ENCODE assay signal across 16 cellular contexts in genomic region chr17:75118307-75118706, GRCh38.
"Had no signal": no experiment of that assay in that cellular context is flagged by ENCODE, and none has a peak within 500 bp of the region (broad histone marks: within the 10 kb centered on the region; RNA-seq: fewer than 3 reads in every experiment).

No MANE protein-coding gene starts in this region.

- H3K4me3 ChIP-seq: ascending aorta, dorsolateral prefrontal cortex, esophagus squamous epithelium, hepatocyte had no signal

- H3K27me3 ChIP-seq: ascending aorta, dorsolateral prefrontal cortex, esophagus squamous epithelium, hepatocyte had no signal

- H3K36me3 Mint-ChIP-seq: natural killer cell treated with Interleukin-12 subunit alpha and Interleukin-12 subunit beta and Interleukin-15 and Interleukin-18, amount 100 ng/mL, for 72 hours had no signal

- H3K27me3 Mint-ChIP-seq: activated naive CD8-positive, alpha-beta T cell treated with anti-CD3 and anti-CD28 coated beads, Interleukin-2, amount 50 U/mL, for 24 hours; natural killer cell treated with Interleukin-12 subunit alpha and Interleukin-12 subunit beta and Interleukin-15 and Interleukin-18, amount 100 ng/mL, for 72 hours; type B pancreatic cell had no signal

- H3K27ac ChIP-seq: ascending aorta, hepatocyte had no signal

- H3K27ac Mint-ChIP-seq: activated naive CD4-positive, alpha-beta T cell treated with anti-CD3 and anti-CD28 coated beads for 36 hours; activated naive CD8-positive, alpha-beta T cell treated with anti-CD3 and anti-CD28 coated beads, Interleukin-2, amount 50 U/mL, for 24 hours; activated T-helper 2 cell treated with anti-CD3 and anti-CD28 coated beads, Interferon-gamma antibody, Interleukin-2, Interleukin-4, amounts not matched to agents 10 μg/mL and 5 μg/mL and 100 μg/mL, durations not matched to agents 14 hours and 24 hours and 36 hours; T-helper 1 cell treated with Interleukin-12 subunit alpha and Interleukin-12 subunit beta and Interleukin-4 antibody, amounts not matched to agents 30 μg/mL and 1 μg/mL, for 36 hours; type B pancreatic cell had no signal

- H3K9me3 Mint-ChIP-seq: activated naive CD4-positive, alpha-beta T cell treated with anti-CD3 and anti-CD28 coated beads for 36 hours; activated naive CD8-positive, alpha-beta T cell treated with anti-CD3 and anti-CD28 coated beads, Interleukin-2, amount 50 U/mL, for 24 hours; activated T-helper 2 cell treated with anti-CD3 and anti-CD28 coated beads, Interferon-gamma antibody, Interleukin-2, Interleukin-4, amounts not matched to agents 10 μg/mL and 5 μg/mL and 100 μg/mL, durations not matched to agents 14 hours and 24 hours and 36 hours; natural killer cell treated with Interleukin-12 subunit alpha and Interleukin-12 subunit beta and Interleukin-15 and Interleukin-18, amount 100 ng/mL, for 72 hours; T-helper 1 cell treated with Interleukin-12 subunit alpha and Interleukin-12 subunit beta and Interleukin-4 antibody, amounts not matched to agents 30 μg/mL and 1 μg/mL, for 36 hours; type B pancreatic cell had no signal

- H3K9me3 ChIP-seq: ascending aorta, esophagus squamous epithelium had no signal

- ATAC-seq: activated naive CD8-positive, alpha-beta T cell treated with anti-CD3 and anti-CD28 coated beads, Interleukin-2, amount 50 U/mL, for 24 hours; left lobe of liver; natural killer cell treated with Interleukin-12 subunit alpha and Interleukin-12 subunit beta and Interleukin-15 and Interleukin-18, amount 100 ng/mL, for 72 hours had no signal

- H3K4me3 Mint-ChIP-seq: activated naive CD4-positive, alpha-beta T cell treated with anti-CD3 and anti-CD28 coated beads for 36 hours; activated naive CD8-positive, alpha-beta T cell treated with anti-CD3 and anti-CD28 coated beads, Interleukin-2, amount 50 U/mL, for 24 hours; natural killer cell treated with Interleukin-12 subunit alpha and Interleukin-12 subunit beta and Interleukin-15 and Interleukin-18, amount 100 ng/mL, for 72 hours; T-helper 1 cell treated with Interleukin-12 subunit alpha and Interleukin-12 subunit beta and Interleukin-4 antibody, amounts not matched to agents 30 μg/mL and 1 μg/mL, for 36 hours; type B pancreatic cell had no signal

- DNase-seq: activated CD4-positive, alpha-beta T cell treated with anti-CD3 and anti-CD28 coated beads for 48 hours; activated naive CD4-positive, alpha-beta T cell treated with anti-CD3 and anti-CD28 coated beads for 36 hours; activated naive CD8-positive, alpha-beta T cell treated with anti-CD3 and anti-CD28 coated beads, Interleukin-2, amount 50 U/mL, for 24 hours; dorsolateral prefrontal cortex; esophagus squamous epithelium; occipital lobe; stimulated activated CD4-positive, alpha-beta T cell treated with anti-CD3 and anti-CD28 coated beads, Interleukin-12 subunit alpha, Interleukin-12 subunit beta, amount 100 ng/mL, for 4 hours; stimulated activated CD4-positive, alpha-beta T cell treated with anti-CD3 and anti-CD28 coated beads, Interleukin-2, amount 100 ng/mL, for 48 hours; stimulated activated naive CD4-positive, alpha-beta T cell treated with Interleukin-2 at 50 U/mL for 16 hours had no signal
